ENCODE assay signal across 8 cellular contexts in genomic region chr1:228081578-228082259, GRCh38. TPM values are rescaled to one million over a fixed set of nuclear protein-coding genes. Genes with fewer than 3 reads are reported as not detected.
DNase-seq lines count a peak whose midpoint lies in the region; ATAC-seq and TF ChIP-seq lines count a peak whose summit lies in the region.

No MANE protein-coding gene starts in this region.

- WGBS in hepatocyte (ENCODE audit: low lambda C conversion rate, missing lambda C conversion rate): 14% methylated on average over 28 of the region's 37 CpGs
- WGBS in smooth muscle cell (ENCODE audit: low lambda C conversion rate): 24% methylated on average over 18 of the region's 37 CpGs

- H4K20me1 ChIP-seq in DND-41 (ENCODE audit: insufficient read depth, low read length): peaks cover 72% of the 10 kb centered on the region
- peaks cover 36% of the 10 kb centered on the region for H4K20me1 ChIP-seq in hepatocyte (ENCODE audit: insufficient read depth, poor library complexity, severe bottlenecking)
- peaks cover 76% of the 10 kb centered on the region for H4K20me1 ChIP-seq in smooth muscle cell (ENCODE audit: low read depth)

- peaks cover 25% of the 10 kb centered on the region for H3K36me3 Mint-ChIP-seq in activated naive CD4-positive, alpha-beta T cell treated with anti-CD3 and anti-CD28 coated beads, Interleukin-2, amount 10 ng/mL, durations not matched to agents 7 days and 5 days

- no peaks in the 10 kb centered on the region for H3K27me3 Mint-ChIP-seq in activated naive CD4-positive, alpha-beta T cell treated with anti-CD3 and anti-CD28 coated beads, Interleukin-2, amount 10 ng/mL, durations not matched to agents 7 days and 5 days

- H3K27ac Mint-ChIP-seq in activated naive CD4-positive, alpha-beta T cell treated with anti-CD3 and anti-CD28 coated beads, Interleukin-2, amount 10 ng/mL, durations not matched to agents 7 days and 5 days: peak overlapping the region; percentile 90

- H3K79me2 ChIP-seq in DND-41 (ENCODE audit: insufficient read depth, low read length) (peaks cover 71% of the 10 kb centered on the region), hepatocyte (peaks cover 63% of the 10 kb centered on the region), smooth muscle cell (ENCODE audit: low read depth) (peaks cover 58% of the 10 kb centered on the region)

- H3K4me3 ChIP-seq in DND-41 (ENCODE audit: low read depth in 1 of 2, low read length in 2 of 2) (peak overlapping the region; percentile 77 to 98), hepatocyte (peak overlapping the region; percentile 48), smooth muscle cell (peak overlapping the region; percentile 99)

- peak overlapping the region; percentile 98 for H3K9ac ChIP-seq in DND-41 (ENCODE audit: low read depth, low read length)
- peak overlapping the region; percentile 86 for H3K9ac ChIP-seq in smooth muscle cell (ENCODE audit: low read depth)

- TF ChIP-seq CTCF in DND-41 (IDR thresholded peaks at IDR 0.05; ENCODE audit: borderline replicate concordance, extremely low read depth, low read length, poor library complexity, severe bottlenecking) (no peak), hepatocyte (IDR thresholded peaks at IDR 0.05; ENCODE audit: poor library complexity) (no peak), smooth muscle cell (IDR thresholded peaks at IDR 0.05; ENCODE audit: borderline replicate concordance, insufficient read depth, poor library complexity, severe bottlenecking) (no peak)

- H2AFZ ChIP-seq in DND-41 (ENCODE audit: low read depth, low read length) (peak overlapping the region; percentile 87), hepatocyte (peak overlapping the region; percentile 84), smooth muscle cell (ENCODE audit: low read depth) (peak overlapping the region; percentile 81)

- CTCF ChIA-PET in activated naive CD4-positive, alpha-beta T cell treated with anti-CD3 and anti-CD28 coated beads, Interleukin-2, amount 10 ng/mL, durations not matched to agents 7 days and 5 days (lab: Charles Lee): interaction anchor here (1.0 kb wide), 1 partner anchor 318 kb away, joined by 3 read pairs; no protein-coding TSS in a partner anchor

- H3K4me2 ChIP-seq in DND-41 (ENCODE audit: insufficient read depth, low read length): peak overlapping the region; percentile 91
- H3K4me2 ChIP-seq in hepatocyte: peak overlapping the region; percentile 95
- H3K4me2 ChIP-seq in smooth muscle cell: peak overlapping the region; percentile 88

- H3K27ac ChIP-seq in DND-41 (ENCODE audit: low read length): peak overlapping the region; percentile 90
- peak overlapping the region; percentile 42 for H3K27ac ChIP-seq in hepatocyte
- no peak overlapping the region for H3K27ac ChIP-seq in smooth muscle cell (ENCODE audit: low read depth)

- H3K9me2 ChIP-seq in hepatocyte (replicated peaks; ENCODE audit: insufficient read depth): no peaks in the 10 kb centered on the region

- DNase-seq in DND-41: peak; percentile 49
- peak; percentile 58 for DNase-seq in activated naive CD4-positive, alpha-beta T cell treated with anti-CD3 and anti-CD28 coated beads, Interleukin-2, amount 10 ng/mL, durations not matched to agents 7 days and 5 days
- peak; percentile 40 for DNase-seq in hepatocyte (ENCODE audit: low spot score)
- no peak for DNase-seq in smooth muscle cell (lab: John Stamatoyannopoulos, UW; ENCODE audit: unreplicated experiment)
- no peak for DNase-seq in NCI-H2107 treated with DMSO at 0.1 percent for 48 hours (lab: John Stamatoyannopoulos, UW; ENCODE audit: unreplicated experiment)
- no peak for DNase-seq in NK-92 (lab: John Stamatoyannopoulos, UW; ENCODE audit: unreplicated experiment)

- peaks cover 23% of the 10 kb centered on the region for H3F3A ChIP-seq in smooth muscle cell (ENCODE audit: low read depth)

- H3K4me1 ChIP-seq in DND-41 (ENCODE audit: insufficient read depth, low read length) (peaks cover 49% of the 10 kb centered on the region), hepatocyte (ENCODE audit: insufficient read depth) (peaks cover 32% of the 10 kb centered on the region), smooth muscle cell (ENCODE audit: low read depth) (peaks cover 41% of the 10 kb centered on the region)

- no peaks in the 10 kb centered on the region for H3K9me3 Mint-ChIP-seq in activated naive CD4-positive, alpha-beta T cell treated with anti-CD3 and anti-CD28 coated beads, Interleukin-2, amount 10 ng/mL, durations not matched to agents 7 days and 5 days

- peak; percentile 27 for ATAC-seq in DND-41 (ENCODE audit: insufficient read depth, low read depth)
- peak; percentile 23 for ATAC-seq in GM19463 (IDR thresholded peaks at IDR 0.05; ENCODE audit: unreplicated experiment)
- peak; percentile 8 for ATAC-seq in HG03565 (IDR thresholded peaks at IDR 0.05; ENCODE audit: unreplicated experiment)

- peaks cover 40% of the 10 kb centered on the region for H3K4me1 Mint-ChIP-seq in activated naive CD4-positive, alpha-beta T cell treated with anti-CD3 and anti-CD28 coated beads, Interleukin-2, amount 10 ng/mL, durations not matched to agents 7 days and 5 days

- H3K9me3 ChIP-seq in DND-41 (ENCODE audit: insufficient read depth, low read length, severe bottlenecking) (no peaks in the 10 kb centered on the region), hepatocyte (ENCODE audit: low read depth) (no peaks in the 10 kb centered on the region), smooth muscle cell (replicated peaks; ENCODE audit: low read depth) (no peaks in the 10 kb centered on the region)

- H3K4me3 Mint-ChIP-seq in activated naive CD4-positive, alpha-beta T cell treated with anti-CD3 and anti-CD28 coated beads, Interleukin-2, amount 10 ng/mL, durations not matched to agents 7 days and 5 days: peak overlapping the region; percentile 85

- no peaks in the 10 kb centered on the region for H3K27me3 ChIP-seq in DND-41 (ENCODE audit: insufficient read depth, low read length, poor library complexity)
- no peaks in the 10 kb centered on the region for H3K27me3 ChIP-seq in hepatocyte
- H3K27me3 ChIP-seq in smooth muscle cell (ENCODE audit: low read depth): no peaks in the 10 kb centered on the region

- H3K36me3 ChIP-seq in DND-41 (ENCODE audit: insufficient read depth, low read length): peaks cover 36% of the 10 kb centered on the region
- no peaks in the 10 kb centered on the region for H3K36me3 ChIP-seq in hepatocyte (replicated peaks; ENCODE audit: insufficient read depth, low read depth)
- no peaks in the 10 kb centered on the region for H3K36me3 ChIP-seq in smooth muscle cell (ENCODE audit: low read depth)

RNA-seq across cellular contexts. Expression of gene ARF1, which starts 0.8 kb away (rescaled TPM):
- total RNA-seq in hepatocyte: 249 and 250 TPM in 2 replicates
- polyA plus RNA-seq in hepatocyte: 594 and 609 TPM in 2 replicates
- 209 and 237 TPM in 2 replicates for total RNA-seq in smooth muscle cell
- polyA plus RNA-seq in smooth muscle cell: 615 and 698 TPM in 2 replicates

RNA-seq across cellular contexts. Expression of gene C1orf35, which starts 21.4 kb away (rescaled TPM):
- total RNA-seq in hepatocyte (8.3 and 12.3 TPM in 2 replicates), smooth muscle cell (5.2 and 7.6 TPM in 2 replicates)
- polyA plus RNA-seq in hepatocyte (24.6 and 31.6 TPM in 2 replicates), smooth muscle cell (18.7 and 31.1 TPM in 2 replicates)

RNA-seq across cellular contexts. Expression of gene MRPL55, which starts 27.4 kb away (rescaled TPM):
- 59.6 and 64.8 TPM in 2 replicates for total RNA-seq in hepatocyte
- 122 and 130 TPM in 2 replicates for polyA plus RNA-seq in hepatocyte
- 72.8 and 83.4 TPM in 2 replicates for total RNA-seq in smooth muscle cell
- polyA plus RNA-seq in smooth muscle cell: 169 and 178 TPM in 2 replicates

RNA-seq across cellular contexts. Expression of gene GUK1, which starts 58.4 kb away (rescaled TPM):
- total RNA-seq in hepatocyte (157 and 158 TPM in 2 replicates), smooth muscle cell (165 and 205 TPM in 2 replicates)
- polyA plus RNA-seq in hepatocyte (306 and 368 TPM in 2 replicates), smooth muscle cell (460 and 465 TPM in 2 replicates)

Comparison
In these comparisons a context has a peak if more than half of its experiments do, and no peak if none do; other contexts are left out.
1. DNase-seq: peak in DND-41 (single experiment), activated naive CD4-positive, alpha-beta T cell treated with anti-CD3 and anti-CD28 coated beads, Interleukin-2, amount 10 ng/mL, durations not matched to agents 7 days and 5 days (single experiment) and hepatocyte (single experiment); none in smooth muscle cell (single experiment), NCI-H2107 treated with DMSO at 0.1 percent for 48 hours (single experiment) and NK-92 (single experiment).
2. H3K4me3 ChIP-seq: peak in every context shown above with its lines; median percentile 99 in smooth muscle cell; 88 in DND-41; 48 in hepatocyte.
3. Peak in every context shown above with its lines, with median percentiles within 50 percentile points of each other: ATAC-seq, H2AFZ ChIP-seq and H3K4me2 ChIP-seq.